In the genomic region with DNA sequence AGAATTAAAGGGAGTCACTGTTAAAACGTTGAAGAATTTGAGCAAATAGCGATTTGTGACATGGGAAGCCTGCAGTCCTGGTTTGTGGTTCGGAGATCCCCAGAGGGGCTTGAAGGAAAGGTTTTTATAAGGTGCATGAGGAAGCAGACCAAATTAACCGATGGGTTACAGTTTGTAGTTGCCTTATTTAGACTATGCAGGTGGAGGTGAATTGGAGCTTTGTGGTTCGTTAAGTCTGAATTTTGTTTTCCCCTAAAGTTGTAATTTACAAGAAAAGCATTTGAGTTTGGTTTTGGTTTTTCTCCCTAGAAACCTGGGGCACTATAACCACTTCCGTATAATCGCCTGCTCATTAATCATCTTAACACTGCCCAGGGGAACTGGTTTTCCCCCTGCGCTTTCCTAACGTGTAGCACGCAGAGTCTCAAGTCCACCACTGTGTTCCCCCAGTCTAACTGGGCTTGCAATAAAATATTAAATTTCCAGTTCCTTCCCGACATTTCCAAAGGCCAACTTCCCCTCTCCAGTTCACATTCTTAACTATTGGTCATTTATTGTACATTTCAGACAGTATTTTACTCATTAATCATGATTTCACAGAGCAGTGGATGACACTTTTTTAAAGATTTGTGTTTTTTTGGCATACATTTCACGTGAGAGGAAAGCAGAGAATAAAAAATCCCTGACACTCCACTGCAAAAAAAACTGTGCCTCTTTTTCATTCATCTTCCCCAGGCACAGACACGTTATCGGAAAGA, we compare ENCODE assay signal across 8 cellular contexts. TPM values are rescaled to one million over a fixed set of nuclear protein-coding genes. Genes with fewer than 3 reads are reported as not detected.
DNase-seq lines count a peak whose midpoint lies in the region; ATAC-seq and TF ChIP-seq lines count a peak whose summit lies in the region.

No MANE protein-coding gene starts in this region.

- peak overlapping the region; percentile 96 to 99 for H3K9ac ChIP-seq in colonic mucosa (ENCODE audit: low read depth in 2 of 2, low read length in 2 of 2)

- peak overlapping the region; percentile 90 for H3K27ac ChIP-seq in colonic mucosa
- H3K27ac ChIP-seq in upper lobe of right lung = peak overlapping the region; percentile 95

- peak overlapping the region; percentile 91 for H3K4me3 Mint-ChIP-seq in memory B cell

- H3K4me1 Mint-ChIP-seq in memory B cell = peaks cover 56% of the 10 kb centered on the region

- H3K4me1 ChIP-seq in colonic mucosa (peaks cover 7% of the 10 kb centered on the region), upper lobe of right lung (peaks cover 32% of the 10 kb centered on the region)

- H3K36me3 ChIP-seq in colonic mucosa = no peaks in the 10 kb centered on the region
- no peaks in the 10 kb centered on the region for H3K36me3 ChIP-seq in upper lobe of right lung

- TF ChIP-seq POLR2A in GM19193 (IDR thresholded peaks at IDR 0.05; ENCODE audit: extremely low read depth, insufficient read depth, insufficient read length) = peak; percentile 7

- peaks cover 11% of the 10 kb centered on the region for H3K36me3 Mint-ChIP-seq in memory B cell

- H3K9me3 Mint-ChIP-seq in memory B cell = no peaks in the 10 kb centered on the region

- no peaks in the 10 kb centered on the region for H3K27me3 Mint-ChIP-seq in memory B cell

- TF ChIP-seq CTCF in colonic mucosa (IDR thresholded peaks at IDR 0.05) = no peak
- no peak for TF ChIP-seq CTCF in upper lobe of right lung (IDR thresholded peaks at IDR 0.05)

- H3K9me3 ChIP-seq in colonic mucosa (no peaks in the 10 kb centered on the region), upper lobe of right lung (no peaks in the 10 kb centered on the region)

- H3K27me3 ChIP-seq in colonic mucosa (no peaks in the 10 kb centered on the region), upper lobe of right lung (no peaks in the 10 kb centered on the region)

- H3K27ac Mint-ChIP-seq in memory B cell = peak overlapping the region; percentile 93

- ATAC-seq in HG03558 (IDR thresholded peaks at IDR 0.05; ENCODE audit: extremely low read depth, unreplicated experiment) = peak; percentile 25
- peak; percentile 60 for ATAC-seq in memory B cell (ENCODE audit: low read depth)
- peak; percentile 58 for ATAC-seq in upper lobe of right lung

- DNase-seq in DMS153 (lab: John Stamatoyannopoulos, UW) = peak; percentile 13
- DNase-seq in SK-N-DZ (ENCODE audit: low spot score) = peak; percentile 18
- DNase-seq in colonic mucosa = peak; percentile 49
- peak in 1 of 2 donors; percentile 42 for DNase-seq in memory B cell (ENCODE audit: low spot score in 2 of 2)
- no peak for DNase-seq in upper lobe of right lung
- no peak for DNase-seq in HuH-7 (ENCODE audit: low spot score)

- intact Hi-C loops in colonic mucosa (cut with DNase I) (no loop called here), upper lobe of right lung (cut with DNase I) (no loop called here)

- H3K4me3 ChIP-seq in colonic mucosa = peak overlapping the region; percentile 94
- peak overlapping the region; percentile 98 for H3K4me3 ChIP-seq in upper lobe of right lung

RNA-seq across cellular contexts. Expression of a gene that starts 0.9 kb away (rescaled TPM):
- polyA plus RNA-seq in SK-N-DZ (2014; cell fraction: cytosol; rRNA removed) = 5.0 and 6.2 TPM in 2 replicates
- 3.8 and 4.4 TPM in 2 replicates for polyA plus RNA-seq in SK-N-DZ (2014; cell fraction: nucleus; rRNA removed)
- total RNA-seq in colonic mucosa (10 to 100 TPM; 12.9 to 14.9 TPM), upper lobe of right lung (17.0 TPM)

Comparison
In these comparisons a context has a peak if more than half of its experiments do, and no peak if none do; other contexts are left out.
1. DNase-seq: peak in DMS153 (single experiment), SK-N-DZ (single experiment) and colonic mucosa (single experiment); none in upper lobe of right lung (single experiment) and HuH-7 (single experiment).
2. Peak in every context shown above with its lines, with median percentiles within 50 percentile points of each other: ATAC-seq.